39 cellular contexts compared by ENCODE assay signal in genomic region chr10:130658687-130659290, GRCh38.
"Had no signal": no experiment of that assay in that cellular context is flagged by ENCODE, and none has a peak within 500 bp of the region (broad histone marks: within the 10 kb centered on the region; RNA-seq: fewer than 3 reads in every experiment).

No MANE protein-coding gene starts in this region.

- H3K27ac Mint-ChIP-seq: activated naive CD4-positive, alpha-beta T cell treated with anti-CD3 and anti-CD28 coated beads for 36 hours; activated naive CD4-positive, alpha-beta T cell treated with anti-CD3 and anti-CD28 coated beads, Interleukin-2, amount 10 ng/mL, durations not matched to agents 7 days and 5 days; activated naive CD4-positive, alpha-beta T cell treated with anti-CD3 and anti-CD28 coated beads, Interleukin-2, amount 50 U/mL, for 24 hours; activated naive CD4-positive, alpha-beta T cell treated with anti-CD3 and anti-CD28 coated beads, Interleukin-2, amount 50 U/mL, for 72 hours; activated naive CD8-positive, alpha-beta T cell; activated naive CD8-positive, alpha-beta T cell treated with anti-CD3 and anti-CD28 coated beads for 36 hours; activated naive CD8-positive, alpha-beta T cell treated with anti-CD3 and anti-CD28 coated beads, Interleukin-2, amount 10 ng/mL, durations not matched to agents 7 days and 5 days; activated naive CD8-positive, alpha-beta T cell treated with anti-CD3 and anti-CD28 coated beads, Interleukin-2, amount 50 U/mL, for 24 hours; activated T-cell treated with anti-CD3 and anti-CD28 coated beads, Interleukin-2, amount 50 U/mL, for 24 hours; activated T-cell treated with anti-CD3 and anti-CD28 coated beads, Interleukin-2, amount 50 U/mL, for 72 hours; activated T-helper 1 cell treated with anti-CD3 and anti-CD28 coated beads, Interleukin-12 subunit alpha, Interleukin-12 subunit beta, Interleukin-2, Interleukin-4 antibody, amounts not matched to agents 30 ng/mL and 10 ng/mL and 1 ng/mL, durations not matched to agents 14 hours and 24 hours and 36 hours; activated T-helper 17 cell treated with anti-CD3 and anti-CD28 coated beads, Interleukin-2, amount 50 U/mL, for 72 hours; activated T-helper 2 cell treated with anti-CD3 and anti-CD28 coated beads, Interferon-gamma antibody, Interleukin-2, Interleukin-4, amounts not matched to agents 10 μg/mL and 5 μg/mL and 100 μg/mL, durations not matched to agents 14 hours and 24 hours and 36 hours; brain had no signal

- H3K4me3 ChIP-seq: adrenal gland, ascending aorta, body of pancreas, breast epithelium, cardiac muscle cell had no signal

- H3K27ac ChIP-seq: adrenal gland, ascending aorta, body of pancreas, brain microvascular endothelial cell, breast epithelium, cardiac muscle cell had no signal

- DNase-seq: activated effector memory CD4-positive, alpha-beta T cell treated with anti-CD3 and anti-CD28 coated beads, Interleukin-2, amount 50 U/mL, for 16 hours; activated effector memory CD4-positive, alpha-beta T cell treated with Interleukin-2 at 50 U/mL for 16 hours; activated gamma-delta T cell; activated gamma-delta T cell treated with Interleukin-2 at 50 U/mL for 16 hours; activated naive CD4-positive, alpha-beta T cell; activated naive CD4-positive, alpha-beta T cell treated with anti-CD3 and anti-CD28 coated beads for 36 hours; activated naive CD4-positive, alpha-beta T cell treated with anti-CD3 and anti-CD28 coated beads, Interleukin-2, amount 10 ng/mL, durations not matched to agents 7 days and 5 days; activated naive CD4-positive, alpha-beta T cell treated with anti-CD3 and anti-CD28 coated beads, Interleukin-2, amount 50 U/mL, for 16 hours; activated naive CD4-positive, alpha-beta T cell treated with Interleukin-2 at 50 U/mL for 16 hours; activated naive CD8-positive, alpha-beta T cell treated with anti-CD3 and anti-CD28 coated beads for 36 hours; activated naive CD8-positive, alpha-beta T cell treated with anti-CD3 and anti-CD28 coated beads, Interleukin-2, amount 10 ng/mL, durations not matched to agents 7 days and 5 days; activated naive CD8-positive, alpha-beta T cell treated with anti-CD3 and anti-CD28 coated beads, Interleukin-2, amount 50 U/mL, for 24 hours; activated T-cell treated with anti-CD3 and anti-CD28 coated beads for 4 hours; activated T-cell treated with anti-CD3 and anti-CD28 coated beads, Interleukin-2, amount 50 U/mL, for 1 hour; activated T-cell treated with anti-CD3 and anti-CD28 coated beads, Interleukin-2, amount 50 U/mL, for 24 hours; activated T-cell treated with anti-CD3 and anti-CD28 coated beads, Interleukin-2, amount 50 U/mL, for 4 hours; activated T-cell treated with anti-CD3 and anti-CD28 coated beads, Interleukin-2, amount 50 U/mL, for 48 hours; activated T-cell treated with anti-CD3 and anti-CD28 coated beads, Interleukin-2, amount 50 U/mL, for 72 hours; adrenal gland; amniotic stem cell; amygdala; anterior cingulate cortex; aorta; body of pancreas; brain microvascular endothelial cell; caudate nucleus; central memory CD4-positive, alpha-beta T cell; cerebellar nuclear complex had no signal

- H3K9me3 Mint-ChIP-seq: activated naive CD4-positive, alpha-beta T cell treated with anti-CD3 and anti-CD28 coated beads for 36 hours; activated naive CD4-positive, alpha-beta T cell treated with anti-CD3 and anti-CD28 coated beads, Interleukin-2, amount 10 ng/mL, durations not matched to agents 7 days and 5 days; activated naive CD4-positive, alpha-beta T cell treated with anti-CD3 and anti-CD28 coated beads, Interleukin-2, amount 50 U/mL, for 24 hours; activated naive CD4-positive, alpha-beta T cell treated with anti-CD3 and anti-CD28 coated beads, Interleukin-2, amount 50 U/mL, for 72 hours; activated naive CD8-positive, alpha-beta T cell treated with anti-CD3 and anti-CD28 coated beads for 36 hours; activated naive CD8-positive, alpha-beta T cell treated with anti-CD3 and anti-CD28 coated beads, Interleukin-2, amount 10 ng/mL, durations not matched to agents 7 days and 5 days; activated naive CD8-positive, alpha-beta T cell treated with anti-CD3 and anti-CD28 coated beads, Interleukin-2, amount 50 U/mL, for 24 hours; activated T-cell treated with anti-CD3 and anti-CD28 coated beads, Interleukin-2, amount 50 U/mL, for 24 hours; activated T-cell treated with anti-CD3 and anti-CD28 coated beads, Interleukin-2, amount 50 U/mL, for 4 hours; activated T-cell treated with anti-CD3 and anti-CD28 coated beads, Interleukin-2, amount 50 U/mL, for 72 hours; activated T-helper 1 cell treated with anti-CD3 and anti-CD28 coated beads, Interleukin-12 subunit alpha, Interleukin-12 subunit beta, Interleukin-2, Interleukin-4 antibody, amounts not matched to agents 30 ng/mL and 10 ng/mL and 1 ng/mL, durations not matched to agents 14 hours and 24 hours and 36 hours; activated T-helper 17 cell treated with anti-CD3 and anti-CD28 coated beads, Interleukin-2, amount 50 U/mL, for 72 hours; activated T-helper 2 cell treated with anti-CD3 and anti-CD28 coated beads, Interferon-gamma antibody, Interleukin-2, Interleukin-4, amounts not matched to agents 10 μg/mL and 5 μg/mL and 100 μg/mL, durations not matched to agents 14 hours and 24 hours and 36 hours; central memory CD8-positive, alpha-beta T cell had no signal

- H3K4me1 ChIP-seq: adrenal gland, ascending aorta, body of pancreas, breast epithelium had no signal

- H3K27me3 ChIP-seq: adrenal gland, ascending aorta, body of pancreas, brain microvascular endothelial cell, cardiac muscle cell had no signal

- H3K27me3 Mint-ChIP-seq: activated naive CD4-positive, alpha-beta T cell treated with anti-CD3 and anti-CD28 coated beads, Interleukin-2, amount 10 ng/mL, durations not matched to agents 7 days and 5 days; activated naive CD8-positive, alpha-beta T cell; activated naive CD8-positive, alpha-beta T cell treated with anti-CD3 and anti-CD28 coated beads for 36 hours; activated naive CD8-positive, alpha-beta T cell treated with anti-CD3 and anti-CD28 coated beads, Interleukin-2, amount 10 ng/mL, durations not matched to agents 7 days and 5 days; activated naive CD8-positive, alpha-beta T cell treated with anti-CD3 and anti-CD28 coated beads, Interleukin-2, amount 50 U/mL, for 24 hours; activated T-cell treated with anti-CD3 and anti-CD28 coated beads, Interleukin-2, amount 50 U/mL, for 24 hours; activated T-helper 17 cell treated with anti-CD3 and anti-CD28 coated beads, Interleukin-2, amount 50 U/mL, for 72 hours; central memory CD8-positive, alpha-beta T cell had no signal

- H3K36me3 Mint-ChIP-seq: activated naive CD4-positive, alpha-beta T cell treated with anti-CD3 and anti-CD28 coated beads, Interleukin-2, amount 10 ng/mL, durations not matched to agents 7 days and 5 days; activated naive CD4-positive, alpha-beta T cell treated with anti-CD3 and anti-CD28 coated beads, Interleukin-2, amount 50 U/mL, for 24 hours; activated naive CD4-positive, alpha-beta T cell treated with anti-CD3 and anti-CD28 coated beads, Interleukin-2, amount 50 U/mL, for 72 hours; activated naive CD8-positive, alpha-beta T cell; activated naive CD8-positive, alpha-beta T cell treated with anti-CD3 and anti-CD28 coated beads for 36 hours; activated naive CD8-positive, alpha-beta T cell treated with anti-CD3 and anti-CD28 coated beads, Interleukin-2, amount 10 ng/mL, durations not matched to agents 7 days and 5 days; brain had no signal

- H3K9me3 ChIP-seq: adrenal gland, ascending aorta, body of pancreas, breast epithelium had no signal

- H3K36me3 ChIP-seq: adrenal gland, ascending aorta, brain microvascular endothelial cell, breast epithelium, cardiac muscle cell had no signal

- ATAC-seq: activated naive CD4-positive, alpha-beta T cell treated with anti-CD3 and anti-CD28 coated beads, Interleukin-2, amount 50 U/mL, for 72 hours; activated naive CD8-positive, alpha-beta T cell treated with anti-CD3 and anti-CD28 coated beads, Interleukin-2, amount 50 U/mL, for 24 hours; activated T-cell treated with anti-CD3 and anti-CD28 coated beads, Interleukin-2, amount 50 U/mL, for 4 hours; activated T-cell treated with anti-CD3 and anti-CD28 coated beads, Interleukin-2, amount 50 U/mL, for 72 hours; activated T-helper 17 cell treated with anti-CD3 and anti-CD28 coated beads, Interleukin-2, amount 50 U/mL, for 72 hours; body of pancreas had no signal

- H3K4me3 Mint-ChIP-seq: activated naive CD4-positive, alpha-beta T cell treated with anti-CD3 and anti-CD28 coated beads for 36 hours; activated naive CD4-positive, alpha-beta T cell treated with anti-CD3 and anti-CD28 coated beads, Interleukin-2, amount 10 ng/mL, durations not matched to agents 7 days and 5 days; activated naive CD4-positive, alpha-beta T cell treated with anti-CD3 and anti-CD28 coated beads, Interleukin-2, amount 50 U/mL, for 24 hours; activated naive CD8-positive, alpha-beta T cell; activated naive CD8-positive, alpha-beta T cell treated with anti-CD3 and anti-CD28 coated beads for 36 hours; activated naive CD8-positive, alpha-beta T cell treated with anti-CD3 and anti-CD28 coated beads, Interleukin-2, amount 10 ng/mL, durations not matched to agents 7 days and 5 days; activated naive CD8-positive, alpha-beta T cell treated with anti-CD3 and anti-CD28 coated beads, Interleukin-2, amount 50 U/mL, for 24 hours; activated T-cell treated with anti-CD3 and anti-CD28 coated beads, Interleukin-2, amount 50 U/mL, for 24 hours; activated T-cell treated with anti-CD3 and anti-CD28 coated beads, Interleukin-2, amount 50 U/mL, for 4 hours; activated T-cell treated with anti-CD3 and anti-CD28 coated beads, Interleukin-2, amount 50 U/mL, for 72 hours; activated T-helper 1 cell treated with anti-CD3 and anti-CD28 coated beads, Interleukin-12 subunit alpha, Interleukin-12 subunit beta, Interleukin-2, Interleukin-4 antibody, amounts not matched to agents 30 ng/mL and 10 ng/mL and 1 ng/mL, durations not matched to agents 14 hours and 24 hours and 36 hours; activated T-helper 17 cell treated with anti-CD3 and anti-CD28 coated beads, Interleukin-2, amount 50 U/mL, for 72 hours; brain; central memory CD8-positive, alpha-beta T cell had no signal

- H3K4me1 Mint-ChIP-seq: activated naive CD4-positive, alpha-beta T cell treated with anti-CD3 and anti-CD28 coated beads, Interleukin-2, amount 10 ng/mL, durations not matched to agents 7 days and 5 days; activated naive CD4-positive, alpha-beta T cell treated with anti-CD3 and anti-CD28 coated beads, Interleukin-2, amount 50 U/mL, for 24 hours; activated naive CD8-positive, alpha-beta T cell treated with anti-CD3 and anti-CD28 coated beads for 36 hours; activated naive CD8-positive, alpha-beta T cell treated with anti-CD3 and anti-CD28 coated beads, Interleukin-2, amount 10 ng/mL, durations not matched to agents 7 days and 5 days; activated naive CD8-positive, alpha-beta T cell treated with anti-CD3 and anti-CD28 coated beads, Interleukin-2, amount 50 U/mL, for 24 hours; activated T-helper 17 cell treated with anti-CD3 and anti-CD28 coated beads, Interleukin-2, amount 50 U/mL, for 72 hours; brain; central memory CD8-positive, alpha-beta T cell had no signal
